Comparison of ENCODE assay signal across 8 cellular contexts in the genomic region with DNA sequence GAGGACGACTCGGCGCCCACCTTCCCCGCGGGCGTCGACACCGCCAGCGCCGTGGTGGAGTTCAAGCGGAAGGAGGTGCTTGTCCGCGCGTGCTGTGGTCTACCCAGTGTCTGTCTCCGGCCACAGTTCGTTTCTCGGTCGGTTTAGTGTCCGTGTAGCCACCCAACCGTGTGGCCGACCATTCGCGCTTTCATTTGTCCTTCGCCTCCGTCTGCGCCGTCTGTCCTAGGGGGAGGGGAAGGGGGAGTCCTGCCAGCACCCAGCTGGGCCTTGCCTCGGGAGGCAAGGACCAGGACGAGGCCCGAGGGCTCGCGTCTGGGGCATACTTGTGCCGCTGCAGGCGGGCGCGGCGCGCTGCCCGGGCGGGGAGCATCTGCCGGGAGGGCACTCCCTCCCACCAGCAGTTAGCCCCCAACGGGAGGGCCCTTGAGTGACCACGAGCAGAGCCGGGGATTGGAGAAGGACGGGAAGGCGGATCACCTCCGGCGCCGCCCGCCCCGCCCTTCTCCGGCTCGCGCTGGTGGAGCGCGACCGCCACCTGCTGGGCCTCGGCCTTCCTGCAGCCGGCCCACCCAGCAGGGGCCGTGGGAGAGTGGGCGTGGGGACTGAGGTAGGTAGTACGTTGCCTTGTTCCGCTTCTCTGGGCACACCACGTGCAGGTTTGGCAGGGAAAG. TPM values are rescaled to one million over a fixed set of nuclear protein-coding genes. Genes with fewer than 3 reads are reported as not detected.
A peak's percentile ranks its signal among the peaks of the same experiment; 100 is the strongest.
DNase-seq lines count a peak whose midpoint lies in the region; ATAC-seq and TF ChIP-seq lines count a peak whose summit lies in the region.

No MANE protein-coding gene starts in this region.

- ATAC-seq in stimulated activated naive B cell treated with anti-CD40 and anti-IgM and Interleukin-4, amounts not matched to agents 10 μg/mL and 1 μg/mL and 100 μg/mL, for 72 hours (replicated peaks), result peak; percentile 91

- in situ Hi-C loops in Caki2 (cut with HindIII; ENCODE audit: low pct_unique_long_range_greater_than_20kb, low sequenced_read_pairs), result no loop called here

- no peaks in the 10 kb centered on the region for H3K36me3 Mint-ChIP-seq in activated T-helper 2 cell treated with anti-CD3 and anti-CD28 coated beads, Interferon-gamma antibody, Interleukin-2, Interleukin-4, amounts not matched to agents 10 μg/mL and 5 μg/mL and 100 μg/mL, durations not matched to agents 14 hours and 24 hours and 36 hours (ENCODE audit: low read depth)
- no peaks in the 10 kb centered on the region for H3K36me3 Mint-ChIP-seq in nephron (ENCODE audit: low read depth)
- no peaks in the 10 kb centered on the region for H3K36me3 Mint-ChIP-seq in stimulated activated naive B cell treated with anti-CD40 and anti-IgM and Interleukin-4, amounts not matched to agents 10 μg/mL and 1 μg/mL and 100 μg/mL, for 72 hours

- no peaks in the 10 kb centered on the region for H3K9me3 Mint-ChIP-seq in activated T-helper 2 cell treated with anti-CD3 and anti-CD28 coated beads, Interferon-gamma antibody, Interleukin-2, Interleukin-4, amounts not matched to agents 10 μg/mL and 5 μg/mL and 100 μg/mL, durations not matched to agents 14 hours and 24 hours and 36 hours
- H3K9me3 Mint-ChIP-seq in nephron, result no peaks in the 10 kb centered on the region
- H3K9me3 Mint-ChIP-seq in stimulated activated naive B cell treated with anti-CD40 and anti-IgM and Interleukin-4, amounts not matched to agents 10 μg/mL and 1 μg/mL and 100 μg/mL, for 72 hours, result no peaks in the 10 kb centered on the region

- intact Hi-C loops in activated T-helper 2 cell treated with anti-CD3 and anti-CD28 coated beads, Interferon-gamma antibody, Interleukin-2, Interleukin-4, amounts not matched to agents 10 μg/mL and 5 μg/mL and 100 μg/mL, durations not matched to agents 14 hours and 24 hours and 36 hours (cut with micrococcal nuclease), result loop anchor here (1.0 kb wide), 2 partner anchors 239 to 352 kb away; no protein-coding TSS in a partner anchor

- TF ChIP-seq CTCF in GM20000 (IDR thresholded peaks at IDR 0.05; ENCODE audit: extremely low read depth, missing control alignments) (peak; percentile 98), nephron (IDR thresholded peaks at IDR 0.05; ENCODE audit: unreplicated experiment in 3 of 3) (peak; percentile 99)

- H3K4me3 Mint-ChIP-seq in activated T-helper 2 cell treated with anti-CD3 and anti-CD28 coated beads, Interferon-gamma antibody, Interleukin-2, Interleukin-4, amounts not matched to agents 10 μg/mL and 5 μg/mL and 100 μg/mL, durations not matched to agents 14 hours and 24 hours and 36 hours (ENCODE audit: low read depth), result peak overlapping the region; percentile 72
- H3K4me3 Mint-ChIP-seq in nephron, result peak overlapping the region; percentile 81 to 82 (median 81)
- H3K4me3 Mint-ChIP-seq in stimulated activated naive B cell treated with anti-CD40 and anti-IgM and Interleukin-4, amounts not matched to agents 10 μg/mL and 1 μg/mL and 100 μg/mL, for 72 hours, result peak overlapping the region; percentile 80 to 87

- H3K27ac Mint-ChIP-seq in activated T-helper 2 cell treated with anti-CD3 and anti-CD28 coated beads, Interferon-gamma antibody, Interleukin-2, Interleukin-4, amounts not matched to agents 10 μg/mL and 5 μg/mL and 100 μg/mL, durations not matched to agents 14 hours and 24 hours and 36 hours, result peak overlapping the region; percentile 52
- no peak overlapping the region for H3K27ac Mint-ChIP-seq in nephron
- H3K27ac Mint-ChIP-seq in stimulated activated naive B cell treated with anti-CD40 and anti-IgM and Interleukin-4, amounts not matched to agents 10 μg/mL and 1 μg/mL and 100 μg/mL, for 72 hours, result no peak overlapping the region

- DNase-seq in Caki2 (ENCODE audit: low read depth) (peak; percentile 84), GM20000 (ENCODE audit: low spot score) (peak; percentile 93), HPDE6-E6E7 (ENCODE audit: extremely low spot score) (peak; percentile 69), RPMI7951 (ENCODE audit: low read depth) (peak; percentile 74), fibroblast of the conjunctiva (ENCODE audit: low read depth) (peak; percentile 56)
- DNase-seq in activated T-helper 2 cell treated with anti-CD3 and anti-CD28 coated beads, Interferon-gamma antibody, Interleukin-2, Interleukin-4, amounts not matched to agents 10 μg/mL and 5 μg/mL and 100 μg/mL, durations not matched to agents 14 hours and 24 hours and 36 hours (ENCODE audit: low spot score), result peak; percentile 71
- DNase-seq in stimulated activated naive B cell treated with anti-CD40 and anti-IgM and Interleukin-4, amounts not matched to agents 10 μg/mL and 1 μg/mL and 100 μg/mL, for 72 hours, result peak; percentile 77

- H3K4me1 Mint-ChIP-seq in activated T-helper 2 cell treated with anti-CD3 and anti-CD28 coated beads, Interferon-gamma antibody, Interleukin-2, Interleukin-4, amounts not matched to agents 10 μg/mL and 5 μg/mL and 100 μg/mL, durations not matched to agents 14 hours and 24 hours and 36 hours (ENCODE audit: low read depth), result peaks cover 4% of the 10 kb centered on the region
- peaks cover 3% of the 10 kb centered on the region for H3K4me1 Mint-ChIP-seq in nephron
- H3K4me1 Mint-ChIP-seq in stimulated activated naive B cell treated with anti-CD40 and anti-IgM and Interleukin-4, amounts not matched to agents 10 μg/mL and 1 μg/mL and 100 μg/mL, for 72 hours, result peaks cover 10 to 11% of the 10 kb centered on the region in 2 donors

- H3K27me3 Mint-ChIP-seq in activated T-helper 2 cell treated with anti-CD3 and anti-CD28 coated beads, Interferon-gamma antibody, Interleukin-2, Interleukin-4, amounts not matched to agents 10 μg/mL and 5 μg/mL and 100 μg/mL, durations not matched to agents 14 hours and 24 hours and 36 hours (ENCODE audit: low read depth), result peaks cover 21% of the 10 kb centered on the region
- H3K27me3 Mint-ChIP-seq in nephron (ENCODE audit: low read depth), result peaks cover 29% of the 10 kb centered on the region
- H3K27me3 Mint-ChIP-seq in stimulated activated naive B cell treated with anti-CD40 and anti-IgM and Interleukin-4, amounts not matched to agents 10 μg/mL and 1 μg/mL and 100 μg/mL, for 72 hours, result peaks cover 20 to 23% of the 10 kb centered on the region in 2 donors

RNA-seq across cellular contexts. Expression of gene RET, which starts 28.4 kb away (rescaled TPM):
- total RNA-seq in Caki2 (2014; rRNA removed; shearing (Covaris generic); ENCODE audit: low replicate concordance), result 0.37 TPM in 1 of 2 replicates, not detected in the other
- under 0.01 and 0.10 TPM in 2 replicates for total RNA-seq in RPMI7951 (2014; rRNA removed; shearing (Covaris generic))
- 0.21 and 0.59 TPM in 2 replicates for total RNA-seq in activated T-helper 2 cell treated with anti-CD3 and anti-CD28 coated beads, Interferon-gamma antibody, Interleukin-2, Interleukin-4, amounts not matched to agents 10 μg/mL and 5 μg/mL and 100 μg/mL, durations not matched to agents 14 hours and 24 hours and 36 hours

RNA-seq across cellular contexts. Expression of gene CSGALNACT2, which starts 33.0 kb away (rescaled TPM):
- total RNA-seq in Caki2 (2014; rRNA removed; shearing (Covaris generic); ENCODE audit: low replicate concordance), result 9.0 and 10.9 TPM in 2 replicates
- 6.8 and 9.5 TPM in 2 replicates for total RNA-seq in RPMI7951 (2014; rRNA removed; shearing (Covaris generic))
- total RNA-seq in activated T-helper 2 cell treated with anti-CD3 and anti-CD28 coated beads, Interferon-gamma antibody, Interleukin-2, Interleukin-4, amounts not matched to agents 10 μg/mL and 5 μg/mL and 100 μg/mL, durations not matched to agents 14 hours and 24 hours and 36 hours, result 25.2 and 25.6 TPM in 2 replicates

Comparison
In these comparisons a context has a peak if more than half of its experiments do, and no peak if none do; other contexts are left out.
1. Peak in every context shown above with its lines: DNase-seq and ATAC-seq.